25 cellular contexts compared by ENCODE assay signal in genomic region chr1:168792142-168792541, GRCh38.
DNase-seq lines count a peak whose midpoint lies in the region; ATAC-seq, FAIRE-seq and TF ChIP-seq lines count a peak whose summit lies in the region.
"Had no signal": no experiment of that assay in that cellular context is flagged by ENCODE, and none has a peak within 500 bp of the region (broad histone marks: within the 10 kb centered on the region; RNA-seq: fewer than 3 reads in every experiment).

No MANE protein-coding gene starts in this region.

- peaks cover 10% of the 10 kb centered on the region for H3K27me3 Mint-ChIP-seq in activated CD4-positive, alpha-beta memory T cell treated with anti-CD3 and anti-CD28 coated beads, Interleukin-2, amount 10 ng/mL, durations not matched to agents 7 days and 5 days

- CTCF ChIA-PET in activated CD4-positive, alpha-beta memory T cell treated with anti-CD3 and anti-CD28 coated beads, Interleukin-2, amount 10 ng/mL, durations not matched to agents 7 days and 5 days (lab: Charles Lee) = interaction anchor here (0.7 kb wide), 1 partner anchor 60 kb away, joined by 3 read pairs; no protein-coding TSS in a partner anchor

- peak; percentile 20 for DNase-seq in GM10266 (ENCODE audit: extremely low spot score)
- DNase-seq in GM13977 (ENCODE audit: low spot score) = peak; percentile 31
- DNase-seq in stimulated activated naive CD8-positive, alpha-beta T cell treated with anti-CD3 and anti-CD28 coated beads, Interleukin-15, Interleukin-2, amounts not matched to agents 100 U/mL and 50 U/mL, for 24 hours = no peak
- no peak for DNase-seq in foreskin fibroblast
- DNase-seq in activated CD4-positive, alpha-beta memory T cell treated with anti-CD3 and anti-CD28 coated beads, Interleukin-2, amount 10 ng/mL, durations not matched to agents 7 days and 5 days = no peak
- no peak for DNase-seq in HTR-8/SVneo (ENCODE audit: insufficient read length, low spot score)
- DNase-seq: ACHN; C1 segment of cervical spinal cord; Calu3; CD8-positive, alpha-beta T cell; DMS153; H7; HFFc6; MM.1S; NCI-H1092; NCI-H1436; NCI-H187 treated with DMSO at 0.1 percent for 48 hours; NCI-H2107; NCI-H446 treated with DMSO at 0.1 percent for 48 hours; NCI-H526 treated with DMSO at 0.1 percent for 48 hours; PC-9; RPMI8226; SHP77 had no signal

- no peak overlapping the region for H3K27ac Mint-ChIP-seq in activated CD4-positive, alpha-beta memory T cell treated with anti-CD3 and anti-CD28 coated beads, Interleukin-2, amount 10 ng/mL, durations not matched to agents 7 days and 5 days
- H3K27ac Mint-ChIP-seq: CD8-positive, alpha-beta T cell; HFFc6 had no signal

- H3K36me3 Mint-ChIP-seq in activated CD4-positive, alpha-beta memory T cell treated with anti-CD3 and anti-CD28 coated beads, Interleukin-2, amount 10 ng/mL, durations not matched to agents 7 days and 5 days (ENCODE audit: low read depth) = no peaks in the 10 kb centered on the region
- H3K36me3 Mint-ChIP-seq: CD8-positive, alpha-beta T cell had no signal

- TF ChIP-seq CTCF in GM10266 (IDR thresholded peaks at IDR 0.05; ENCODE audit: control insufficient read depth, insufficient read depth, low read depth, missing control alignments) = no peak
- TF ChIP-seq CTCF in GM13977 (IDR thresholded peaks at IDR 0.05; ENCODE audit: extremely low read depth, insufficient read depth, missing control alignments) = no peak
- no peak for TF ChIP-seq CTCF in foreskin fibroblast (IDR thresholded peaks at IDR 0.05; ENCODE audit: low read depth, low read length)

- H3K9me3 Mint-ChIP-seq in activated CD4-positive, alpha-beta memory T cell treated with anti-CD3 and anti-CD28 coated beads, Interleukin-2, amount 10 ng/mL, durations not matched to agents 7 days and 5 days = no peaks in the 10 kb centered on the region
- H3K9me3 Mint-ChIP-seq: CD8-positive, alpha-beta T cell; HFFc6 had no signal

- no peak overlapping the region for H3K4me3 Mint-ChIP-seq in activated CD4-positive, alpha-beta memory T cell treated with anti-CD3 and anti-CD28 coated beads, Interleukin-2, amount 10 ng/mL, durations not matched to agents 7 days and 5 days
- H3K4me3 Mint-ChIP-seq: CD8-positive, alpha-beta T cell; HFFc6 had no signal

- POLR2A ChIA-PET in activated CD4-positive, alpha-beta memory T cell treated with anti-CD3 and anti-CD28 coated beads, Interleukin-2, amount 10 ng/mL, durations not matched to agents 7 days and 5 days (lab: Charles Lee) = no interaction called here

- H3K4me3 ChIP-seq in foreskin fibroblast (ENCODE audit: low read depth in 1 of 2, low read length in 2 of 2) = no peak overlapping the region
- H3K4me3 ChIP-seq: PC-9, SK-N-MC had no signal

- peak; percentile 61 for ATAC-seq in HG02870 (IDR thresholded peaks at IDR 0.05; ENCODE audit: unreplicated experiment)
- ATAC-seq in stimulated activated naive CD8-positive, alpha-beta T cell treated with anti-CD3 and anti-CD28 coated beads, Interleukin-15, Interleukin-2, amounts not matched to agents 100 U/mL and 50 U/mL, for 24 hours = peak; percentile 23
- ATAC-seq: CD8-positive, alpha-beta T cell had no signal

- no peaks in the 10 kb centered on the region for H3K4me1 Mint-ChIP-seq in activated CD4-positive, alpha-beta memory T cell treated with anti-CD3 and anti-CD28 coated beads, Interleukin-2, amount 10 ng/mL, durations not matched to agents 7 days and 5 days

- FAIRE-seq in HTR-8/SVneo (lab: Jason Lieb, UNC) = no peak

- in situ Hi-C loops in GM13977 (cut with MboI; ENCODE audit: low pct_unique_long_range_greater_than_20kb, low sequenced_read_pairs, unreplicated experiment) = no loop called here

Comparison
In these comparisons a context has a peak if more than half of its experiments do, and no peak if none do; other contexts are left out.
1. DNase-seq: peak in GM10266 (single experiment) and GM13977 (single experiment); none in stimulated activated naive CD8-positive, alpha-beta T cell treated with anti-CD3 and anti-CD28 coated beads, Interleukin-15, Interleukin-2, amounts not matched to agents 100 U/mL and 50 U/mL, for 24 hours (single experiment), foreskin fibroblast (0 of 2), activated CD4-positive, alpha-beta memory T cell treated with anti-CD3 and anti-CD28 coated beads, Interleukin-2, amount 10 ng/mL, durations not matched to agents 7 days and 5 days (single experiment) and HTR-8/SVneo (single experiment).